Comparison of ENCODE assay signal across 7 cellular contexts in genomic region chr19:13051581-13052165, GRCh38. TPM values are rescaled to one million over a fixed set of nuclear protein-coding genes. Genes with fewer than 3 reads are reported as not detected.
DNase-seq lines count a peak whose midpoint lies in the region; ATAC-seq and TF ChIP-seq lines count a peak whose summit lies in the region.

No MANE protein-coding gene starts in this region.

- CTCF ChIA-PET in HCT116 (lab: Charles Lee): interaction anchor here (1.5 kb wide), 1 partner anchor 9 kb away, joined by 5 read pairs; no protein-coding TSS in a partner anchor

- H2AFZ ChIP-seq in HCT116 (ENCODE audit: low read depth, low read length, poor library complexity, severe bottlenecking): no peak overlapping the region

- DNase-seq in HCT116 (ENCODE audit: low read depth, low spot score) (no peak), NCI-H2227 (lab: John Stamatoyannopoulos, UW; ENCODE audit: unreplicated experiment) (peak; percentile 59), left lung (peak; percentile 83 to 92), testis (peak; percentile 81), GM03348 (ENCODE audit: low spot score) (no peak)

- no TSS peak for BruUV-seq in HCT116 (replicated peaks; lab: Mats Ljungman, UMichigan)

- H3K36me3 ChIP-seq in HCT116 (ENCODE audit: control insufficient read depth in 1 of 2, insufficient read depth in 2 of 2, low read length in 2 of 2) (no peaks in the 10 kb centered on the region), left lung (no peaks in the 10 kb centered on the region), testis (ENCODE audit: low read depth, missing control alignments) (no peaks in the 10 kb centered on the region)

- intact Hi-C loops in HCT116 (cut with micrococcal nuclease) (no loop called here), left lung (cut with DNase I) (loop anchor here in 1 of 2 donors (10.0 kb wide), 1 partner anchor 57 kb away; the partner anchor contains the start of gene NFIX), testis (cut with DNase I; ENCODE audit: low total_unique reads) (no loop called here)

- H3K4me3 Mint-ChIP-seq in brain: peak overlapping the region; percentile 72 to 84 (median 76)

- peak overlapping the region; percentile 80 to 96 (median 92) for H3K27ac Mint-ChIP-seq in brain

- H3K36me3 Mint-ChIP-seq in brain: no peaks in the 10 kb centered on the region

- no peaks in the 10 kb centered on the region for H3K9me2 ChIP-seq in HCT116 (ENCODE audit: insufficient read depth)

- no peaks in the 10 kb centered on the region for H4K20me1 ChIP-seq in HCT116 (ENCODE audit: insufficient read depth)

- H3K79me2 ChIP-seq in HCT116 (ENCODE audit: insufficient read depth, low read length): no peaks in the 10 kb centered on the region; the same call in 1 of the 2 replicates

- H3K27me3 ChIP-seq in HCT116 (ENCODE audit: insufficient read depth, low read length) (no peaks in the 10 kb centered on the region), left lung (no peaks in the 10 kb centered on the region), testis (no peaks in the 10 kb centered on the region)

- H3K27me3 Mint-ChIP-seq in brain: peaks cover 49% of the 10 kb centered on the region

- H3K4me1 Mint-ChIP-seq in brain: peaks cover 73% of the 10 kb centered on the region

- H3K27ac ChIP-seq in HCT116 (ENCODE audit: low read depth, low read length) (peak overlapping the region; percentile 33; the same call in 1 of the 2 replicates), left lung (peak overlapping the region; percentile 86 to 96), testis (peak overlapping the region in 1 of 2 donors; percentile 90)

- peaks cover 60 to 63% of the 10 kb centered on the region in 2 experiments for H3K4me1 ChIP-seq in HCT116 (ENCODE audit: control insufficient read depth in 1 of 2, insufficient read depth in 2 of 2, low read length in 2 of 2)
- peaks cover 59 to 61% of the 10 kb centered on the region in 2 donors for H3K4me1 ChIP-seq in left lung
- H3K4me1 ChIP-seq in testis: peaks cover 71% of the 10 kb centered on the region

- peak overlapping the region; percentile 81 for H3K9ac ChIP-seq in HCT116 (ENCODE audit: low read length)

- peak overlapping the region; percentile 75 for H3K4me2 ChIP-seq in HCT116 (ENCODE audit: low read length)

- ATAC-seq in HCT116 (peak; percentile 45), left lung (peak; percentile 69), HG02759 (IDR thresholded peaks at IDR 0.05; ENCODE audit: unreplicated experiment) (no peak)

- TF ChIP-seq POLR2A in HCT116 (IDR thresholded peaks at IDR 0.05; ENCODE audit: borderline replicate concordance, extremely low read depth, insufficient read depth, insufficient read length) (no peak), testis (IDR thresholded peaks at IDR 0.05) (no peak)

- POLR2A ChIA-PET in HCT116 (lab: Charles Lee): interaction anchor here (4.1 kb wide), 1 partner anchor 18 kb away, joined by 16 read pairs; no protein-coding TSS in a partner anchor

- no peak for TF ChIP-seq RAD21 in HCT116 (IDR thresholded peaks at IDR 0.05; ENCODE audit: low read depth)

- peaks cover 0 to 7% (median 0%) of the 10 kb centered on the region in 5 experiments for H3K9me3 Mint-ChIP-seq in brain

- H3K4me3 ChIP-seq in HCT116 (replicated peaks in 1 of 2; ENCODE audit: low read depth in 1 of 2, low read length in 2 of 2) (peak overlapping the region; percentile 28 to 40), left lung (no peak overlapping the region), testis (no peak overlapping the region)

- WGBS in testis, 2 donors: 17 to 41% methylated on average over 23 of the region's 23 CpGs

- RAD21 ChIA-PET in HCT116 (lab: Charles Lee; ENCODE audit: low non-redundant PET in 1 of 2, low total read pairs in 2 of 2, uncharacterized antibody in 2 of 2, unreplicated experiment in 2 of 2): interaction anchor here in 1 of 2 experiments (0.7 kb wide), 1 partner anchor 67 kb away, joined by 3 read pairs; no protein-coding TSS in a partner anchor

- H3K9me3 ChIP-seq in HCT116 (ENCODE audit: control insufficient read depth in 1 of 2, insufficient read depth in 1 of 2, low read depth in 1 of 2, low read length in 2 of 2): no peaks in the 10 kb centered on the region
- no peaks in the 10 kb centered on the region for H3K9me3 ChIP-seq in left lung
- no peaks in the 10 kb centered on the region for H3K9me3 ChIP-seq in testis

- TF ChIP-seq CTCF in HCT116 (IDR thresholded peaks at IDR 0.05 in 2 of 3, conservative IDR thresholded peaks at IDR 0.05 in 1 of 3; ENCODE audit: borderline replicate concordance in 1 of 3, insufficient read depth in 1 of 3, low read depth in 2 of 3, low read length in 2 of 3) (no peak), brain (conservative IDR thresholded peaks at IDR 0.05) (no peak), left lung (IDR thresholded peaks at IDR 0.05) (no peak), testis (IDR thresholded peaks at IDR 0.05) (no peak)

TF ChIP-seq in HCT116, 20 proteins besides CTCF, POLR2A, EP300 and RAD21:
- TF ChIP-seq TCF7L2 (IDR thresholded peaks at IDR 0.05; ENCODE audit: borderline replicate concordance, extremely low read depth, insufficient read depth, insufficient read length) (peak; percentile 78), CEBPB (IDR thresholded peaks at IDR 0.05; ENCODE audit: low read depth) (no peak), ZNF274 (IDR thresholded peaks at IDR 0.05; ENCODE audit: low read depth, low read length) (no peak), CBX3 (IDR thresholded peaks at IDR 0.05; ENCODE audit: low read depth) (no peak), EZH2 (IDR thresholded peaks at IDR 0.05) (no peak)

RNA-seq across cellular contexts. Expression of gene LYL1, which starts 51.0 kb away (rescaled TPM):
- total RNA-seq in HCT116 (2021; ENCODE audit: unreplicated experiment) (2.6 TPM), left lung (10 to 100 TPM; 15.4 to 32.9 TPM), testis (10 to 100 TPM; 15.9 to 35.8 TPM)
- polyA plus RNA-seq in HCT116 (2012): 1.3 and 1.8 TPM in 2 replicates
- polyA plus RNA-seq in brain (ENCODE audit: insufficient read depth, low read depth, low replicate concordance) (2.3 TPM), testis (ENCODE audit: insufficient read depth, low read depth, low replicate concordance) (21.9 TPM)

RNA-seq across cellular contexts. Expression of gene NFIX, which starts 56.4 kb away (rescaled TPM):
- total RNA-seq in HCT116 (2021; ENCODE audit: unreplicated experiment) (34.8 TPM), left lung (100 to 1,000 TPM; 166 to 237 TPM), testis (10 to 100 TPM; 51.7 to 62.4 TPM)
- 19.4 and 25.2 TPM in 2 replicates for polyA plus RNA-seq in HCT116 (2012)
- polyA plus RNA-seq in brain (ENCODE audit: insufficient read depth, low read depth, low replicate concordance) (239 TPM), testis (ENCODE audit: insufficient read depth, low read depth, low replicate concordance) (47.4 TPM)

Comparison
In these comparisons a context has a peak if more than half of its experiments do, and no peak if none do; other contexts are left out.
1. DNase-seq: peak in NCI-H2227 (single experiment), left lung (2 of 2) and testis (single experiment); none in HCT116 (single experiment) and GM03348 (single experiment).
2. H3K4me3 ChIP-seq: peak in HCT116 (2 of 2); none in left lung (0 of 2) and testis (0 of 2).